In the genomic region with DNA sequence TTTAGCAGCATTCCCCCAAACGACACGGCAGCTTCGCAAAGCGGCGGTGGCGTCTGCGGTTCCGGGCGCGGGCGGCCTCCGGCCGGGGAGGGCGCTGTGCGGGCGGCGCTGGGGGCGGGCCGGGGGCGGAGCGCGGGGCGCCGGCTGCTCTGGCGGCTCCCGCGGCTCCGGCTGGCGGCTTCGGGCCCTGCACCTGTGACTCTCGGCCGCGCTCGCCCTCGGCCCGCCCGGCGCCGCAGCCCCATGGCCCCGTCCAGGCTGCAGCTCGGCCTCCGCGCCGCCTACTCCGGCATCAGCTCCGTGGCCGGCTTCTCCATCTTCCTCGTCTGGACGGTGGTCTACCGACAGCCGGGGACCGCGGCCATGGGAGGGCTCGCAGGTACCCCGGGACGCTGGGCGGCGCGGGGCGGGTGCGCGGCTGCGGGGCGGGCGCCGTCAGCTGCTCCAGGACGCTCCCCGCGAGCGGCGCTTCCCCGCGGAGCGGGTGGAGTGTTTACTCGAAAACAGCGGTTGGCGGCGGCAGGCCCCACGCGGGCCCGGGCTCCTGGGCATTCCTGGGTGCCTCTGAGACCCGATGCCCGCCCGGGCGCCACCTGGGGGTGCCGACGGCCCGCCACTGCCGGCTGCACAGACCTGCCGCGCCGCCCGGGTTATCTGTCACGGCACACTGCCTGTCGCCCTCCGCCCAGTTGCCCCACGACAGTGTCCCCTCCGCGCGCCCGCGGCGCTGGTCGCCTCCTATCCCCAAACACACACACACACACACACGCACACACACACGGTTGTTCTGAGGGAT, we compare ENCODE assay signal across 9 cellular contexts. TPM values are rescaled to one million over a fixed set of nuclear protein-coding genes. Genes with fewer than 3 reads are reported as not detected.
A peak's percentile ranks its signal among the peaks of the same experiment; 100 is the strongest.
DNase-seq lines count a peak whose midpoint lies in the region; ATAC-seq, FAIRE-seq and TF ChIP-seq lines count a peak whose summit lies in the region.
"Had no signal": no experiment of that assay in that cellular context is flagged by ENCODE, and none has a peak within 500 bp of the region (broad histone marks: within the 10 kb centered on the region; RNA-seq: fewer than 3 reads in every experiment).

A gene (plus strand): TSS at position 177 of the 796 bp plus-strand sequence. CDS start 67 bp downstream, at position 244.

- WGBS in stomach, 5 donors, result 0 to 1% (median 0%) methylated on average over 40 to 106 of the region's 106 CpGs

- no peak for TF ChIP-seq POLR2A in stomach (IDR thresholded peaks at IDR 0.05)

- peak within 1 kb of the TSS; percentile 50 for H3K4me3 ChIP-seq in CD4-positive, CD25-positive, alpha-beta regulatory T cell (ENCODE audit: low read depth, low read length)
- H3K4me3 ChIP-seq in fibroblast of pulmonary artery (replicated peaks; ENCODE audit: low read depth, low read length) (peak within 1 kb of the TSS; percentile 56), neural cell (ENCODE audit: low read length) (peak within 1 kb of the TSS; percentile 90), stomach (peak within 1 kb of the TSS; percentile 80 to 97 (median 87))

- H3K4me1 Mint-ChIP-seq in CD4-positive, CD25-positive, alpha-beta regulatory T cell, result peaks cover 0 to 30% (median 6%) of the 10 kb centered on the region in 4 donors
- H3K4me1 Mint-ChIP-seq in activated T-helper 2 cell treated with anti-CD3 and anti-CD28 coated beads, Interferon-gamma antibody, Interleukin-2, Interleukin-4, amounts not matched to agents 10 μg/mL and 5 μg/mL and 100 μg/mL, durations not matched to agents 14 hours and 24 hours and 36 hours (ENCODE audit: low read depth), result peaks cover 31% of the 10 kb centered on the region

- H3K9me3 ChIP-seq in CD4-positive, CD25-positive, alpha-beta regulatory T cell (ENCODE audit: control insufficient read depth in 2 of 2, low read length in 2 of 2), result no peaks in the 10 kb centered on the region
- no peaks in the 10 kb centered on the region for H3K9me3 ChIP-seq in neural cell (ENCODE audit: low read length)
- no peaks in the 10 kb centered on the region for H3K9me3 ChIP-seq in stomach

- peak; percentile 18 for TF ChIP-seq CTCF in fibroblast of pulmonary artery (IDR thresholded peaks at IDR 0.05; ENCODE audit: low read length, missing control alignments)
- no peak for TF ChIP-seq CTCF in neural cell (IDR thresholded peaks at IDR 0.05; ENCODE audit: poor library complexity, severe bottlenecking)
- TF ChIP-seq CTCF in stomach (IDR thresholded peaks at IDR 0.05), result peak in 3 of 7 experiments; percentile 12 to 65 (median 27)

- no peak for TF ChIP-seq RAD21 in neural cell (conservative IDR thresholded peaks at IDR 0.05)

- no peaks in the 10 kb centered on the region for H3K79me2 ChIP-seq in neural cell (replicated peaks; ENCODE audit: insufficient read depth, low read length)

- peaks cover 12% of the 10 kb centered on the region for H3K4me1 ChIP-seq in CD4-positive, CD25-positive, alpha-beta regulatory T cell (ENCODE audit: control insufficient read depth, insufficient read depth, low read length, poor library complexity, severe bottlenecking)
- peaks cover 34 to 68% (median 57%) of the 10 kb centered on the region in 4 donors for H3K4me1 ChIP-seq in stomach

- H3K27me3 ChIP-seq in CD4-positive, CD25-positive, alpha-beta regulatory T cell (ENCODE audit: control insufficient read depth, insufficient read depth, low read length), result no peaks in the 10 kb centered on the region
- H3K27me3 ChIP-seq in neural cell (ENCODE audit: insufficient read depth, low read depth, low read length) (no peaks in the 10 kb centered on the region), stomach (no peaks in the 10 kb centered on the region)

- peak; percentile 87 for ATAC-seq in CD4-positive, CD25-positive, alpha-beta regulatory T cell (ENCODE audit: low read depth in 2 of 2)
- ATAC-seq in HG03439 (IDR thresholded peaks at IDR 0.05; ENCODE audit: unreplicated experiment), result peak; percentile 81

- H3K4me3 Mint-ChIP-seq in CD4-positive, CD25-positive, alpha-beta regulatory T cell, result peak within 1 kb of the TSS; percentile 81 to 97 (median 88)
- peak within 1 kb of the TSS; percentile 88 for H3K4me3 Mint-ChIP-seq in activated T-helper 2 cell treated with anti-CD3 and anti-CD28 coated beads, Interferon-gamma antibody, Interleukin-2, Interleukin-4, amounts not matched to agents 10 μg/mL and 5 μg/mL and 100 μg/mL, durations not matched to agents 14 hours and 24 hours and 36 hours (ENCODE audit: low read depth)

- peak; percentile 67 to 77 (median 74) for DNase-seq in CD4-positive, CD25-positive, alpha-beta regulatory T cell
- DNase-seq in GM19239 (ENCODE audit: insufficient read length, low spot score), result peak; percentile 95
- peak; percentile 83 for DNase-seq in OCI-M1 (lab: John Stamatoyannopoulos, UW)
- DNase-seq in activated T-helper 2 cell treated with anti-CD3 and anti-CD28 coated beads, Interferon-gamma antibody, Interleukin-2, Interleukin-4, amounts not matched to agents 10 μg/mL and 5 μg/mL and 100 μg/mL, durations not matched to agents 14 hours and 24 hours and 36 hours (ENCODE audit: low spot score), result peak; percentile 72
- peak; percentile 55 for DNase-seq in fibroblast of pulmonary artery (ENCODE audit: low read depth)
- peak; percentile 83 for DNase-seq in stomach

- intact Hi-C loops in activated T-helper 2 cell treated with anti-CD3 and anti-CD28 coated beads, Interferon-gamma antibody, Interleukin-2, Interleukin-4, amounts not matched to agents 10 μg/mL and 5 μg/mL and 100 μg/mL, durations not matched to agents 14 hours and 24 hours and 36 hours (cut with micrococcal nuclease), result no loop called here
- intact Hi-C loops in stomach (cut with DNase I; ENCODE audit: low total_unique reads), result no loop called here

- peak within 1 kb of the TSS; percentile 51 for H3K27ac ChIP-seq in CD4-positive, CD25-positive, alpha-beta regulatory T cell (ENCODE audit: insufficient read depth, low read length, poor library complexity, severe bottlenecking)
- H3K27ac ChIP-seq in neural cell (ENCODE audit: low read length), result peak within 1 kb of the TSS; percentile 12
- peak within 1 kb of the TSS; percentile 83 to 92 (median 90) for H3K27ac ChIP-seq in stomach

- no peaks in the 10 kb centered on the region for H3K36me3 Mint-ChIP-seq in CD4-positive, CD25-positive, alpha-beta regulatory T cell
- no peaks in the 10 kb centered on the region for H3K36me3 Mint-ChIP-seq in activated T-helper 2 cell treated with anti-CD3 and anti-CD28 coated beads, Interferon-gamma antibody, Interleukin-2, Interleukin-4, amounts not matched to agents 10 μg/mL and 5 μg/mL and 100 μg/mL, durations not matched to agents 14 hours and 24 hours and 36 hours (ENCODE audit: low read depth)

- TF ChIP-seq EP300 in neural cell (conservative IDR thresholded peaks at IDR 0.05; ENCODE audit: poor library complexity, severe bottlenecking), result peak; percentile 40
- no peak for TF ChIP-seq EP300 in stomach (IDR thresholded peaks at IDR 0.05)

- peaks cover 4% of the 10 kb centered on the region for H3K27me3 Mint-ChIP-seq in CD4-positive, CD25-positive, alpha-beta regulatory T cell
- H3K27me3 Mint-ChIP-seq in activated T-helper 2 cell treated with anti-CD3 and anti-CD28 coated beads, Interferon-gamma antibody, Interleukin-2, Interleukin-4, amounts not matched to agents 10 μg/mL and 5 μg/mL and 100 μg/mL, durations not matched to agents 14 hours and 24 hours and 36 hours (ENCODE audit: low read depth), result peaks cover 10% of the 10 kb centered on the region

- peak within 1 kb of the TSS; percentile 76 for H3K4me2 ChIP-seq in neural cell (ENCODE audit: low read length)

- H4K20me1 ChIP-seq in neural cell (ENCODE audit: insufficient read depth), result no peaks in the 10 kb centered on the region

- H3K9me2 ChIP-seq in neural cell (ENCODE audit: insufficient read depth, low read length), result no peaks in the 10 kb centered on the region

- no peak for FAIRE-seq in GM19239 (lab: Jason Lieb, UNC)
- FAIRE-seq: islet of Langerhans had no signal

- no peaks in the 10 kb centered on the region for H3K36me3 ChIP-seq in CD4-positive, CD25-positive, alpha-beta regulatory T cell (ENCODE audit: control insufficient read depth, insufficient read depth, low read length)
- no peaks in the 10 kb centered on the region for H3K36me3 ChIP-seq in neural cell (ENCODE audit: insufficient read depth, low read length)
- H3K36me3 ChIP-seq in stomach, result no peaks in the 10 kb centered on the region

- peak within 1 kb of the TSS; percentile 25 for H2AFZ ChIP-seq in neural cell (ENCODE audit: low read depth, low read length)

- peak within 1 kb of the TSS; percentile 32 to 87 (median 86) for H3K27ac Mint-ChIP-seq in CD4-positive, CD25-positive, alpha-beta regulatory T cell
- H3K27ac Mint-ChIP-seq in activated T-helper 2 cell treated with anti-CD3 and anti-CD28 coated beads, Interferon-gamma antibody, Interleukin-2, Interleukin-4, amounts not matched to agents 10 μg/mL and 5 μg/mL and 100 μg/mL, durations not matched to agents 14 hours and 24 hours and 36 hours, result peak within 1 kb of the TSS; percentile 62

- peak within 1 kb of the TSS; percentile 82 for H3K9ac ChIP-seq in neural cell (ENCODE audit: low read length)

- no peaks in the 10 kb centered on the region for H3K9me3 Mint-ChIP-seq in CD4-positive, CD25-positive, alpha-beta regulatory T cell
- H3K9me3 Mint-ChIP-seq in activated T-helper 2 cell treated with anti-CD3 and anti-CD28 coated beads, Interferon-gamma antibody, Interleukin-2, Interleukin-4, amounts not matched to agents 10 μg/mL and 5 μg/mL and 100 μg/mL, durations not matched to agents 14 hours and 24 hours and 36 hours, result no peaks in the 10 kb centered on the region

- no peaks in the 10 kb centered on the region for H3F3A ChIP-seq in neural cell (ENCODE audit: insufficient read depth, low read length, poor library complexity, severe bottlenecking)

TF ChIP-seq in neural cell, 6 proteins besides CTCF, POLR2A, EP300 and RAD21 (continues in another document):
- TF ChIP-seq EZH2 (IDR thresholded peaks at IDR 0.05; ENCODE audit: borderline replicate concordance, insufficient read depth, low read length, poor library complexity, severe bottlenecking), result no peak
- peak; percentile 60 for TF ChIP-seq POLR2AphosphoS5 (IDR thresholded peaks at IDR 0.05)
- TF ChIP-seq SMC3 (conservative IDR thresholded peaks at IDR 0.05; ENCODE audit: poor library complexity), result peak; percentile 30
- TF ChIP-seq TAF1 (IDR thresholded peaks at IDR 0.05; ENCODE audit: low read depth), result no peak

RNA-seq across cellular contexts. Expression of the gene that starts here (rescaled TPM):
- 4.9 TPM for total RNA-seq in CD4-positive, CD25-positive, alpha-beta regulatory T cell
- polyA plus RNA-seq in CD4-positive, CD25-positive, alpha-beta regulatory T cell, result 10 to 100 TPM in 1 of 4 donors, 1 to 10 TPM in 3; 7.3 to 12.7 (median 8.7) TPM
- 7.3 and 7.4 TPM in 2 replicates for total RNA-seq in activated T-helper 2 cell treated with anti-CD3 and anti-CD28 coated beads, Interferon-gamma antibody, Interleukin-2, Interleukin-4, amounts not matched to agents 10 μg/mL and 5 μg/mL and 100 μg/mL, durations not matched to agents 14 hours and 24 hours and 36 hours
- polyA plus RNA-seq in neural cell (8.0 and 8.5 TPM in 2 replicates), stomach (10 to 100 TPM in 1 of 3 donors, 1 to 10 TPM in 2; 6.3 to 18.2 (median 9.4) TPM)
- 9.7 and 11.2 TPM in 2 replicates for polyA minus RNA-seq in neural cell
- total RNA-seq in stomach, result 10 to 100 TPM in 3 of 5 donors, 1 to 10 TPM in 2; 2.3 to 29.0 (median 18.1) TPM

Comparison
In these comparisons a context has a peak if more than half of its experiments do, and no peak if none do; other contexts are left out.
1. Peak in every context shown above with its lines: DNase-seq, ATAC-seq, H3K4me3 ChIP-seq and H3K27ac ChIP-seq.
2. H3K27ac ChIP-seq: peak in every context shown above with its lines; median percentile 90 in stomach; 51 in CD4-positive, CD25-positive, alpha-beta regulatory T cell; 12 in neural cell.